ENCODE assay signal across 27 cellular contexts in the genomic region with DNA sequence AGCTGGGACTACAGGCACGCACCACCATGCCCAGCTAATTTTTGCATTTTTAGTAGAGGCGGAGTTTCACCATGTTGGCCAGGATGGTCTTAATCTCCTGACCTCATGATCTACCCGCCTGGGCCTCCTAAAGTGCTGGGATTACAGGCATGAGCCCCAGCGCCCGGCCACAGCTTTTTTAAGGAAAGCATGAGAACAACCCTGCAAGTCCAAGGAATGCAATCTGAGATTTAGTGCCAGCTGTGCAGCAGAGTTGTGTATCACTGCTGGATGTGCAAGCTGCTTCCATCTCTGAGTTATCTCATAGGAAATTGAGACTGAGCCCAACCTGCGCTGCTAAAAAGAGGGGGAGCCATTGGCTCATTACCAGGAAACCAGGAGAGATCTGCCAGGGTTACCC.
"Had no signal": no experiment of that assay in that cellular context is flagged by ENCODE, and none has a peak within 500 bp of the region (broad histone marks: within the 10 kb centered on the region; RNA-seq: fewer than 3 reads in every experiment).

No MANE protein-coding gene starts in this region.

- H3K4me3 ChIP-seq: neural progenitor cell, ovary, psoas muscle, right lobe of liver, sigmoid colon, skin epidermis, smooth muscle cell, stomach, thoracic aorta, thyroid gland, tibial nerve, upper lobe of left lung, vagina had no signal

- H3K79me2 ChIP-seq: parathyroid adenoma had no signal

- ATAC-seq: naive thymus-derived CD4-positive, alpha-beta T cell; natural killer cell; psoas muscle; right cardiac atrium; right lobe of liver; stimulated activated effector memory CD8-positive, alpha-beta T cell treated with anti-CD3 and anti-CD28 coated beads, Interleukin-12 subunit alpha, Interleukin-12 subunit beta, amount 100 ng/mL, for 72 hours; stimulated activated naive B cell treated with anti-CD40 and anti-IgM and Interleukin-4, amounts not matched to agents 10 μg/mL and 1 μg/mL and 100 μg/mL, for 72 hours had no signal

- H3K9ac ChIP-seq: neural progenitor cell, parathyroid adenoma had no signal

- DNase-seq: naive thymus-derived CD4-positive, alpha-beta T cell; natural killer cell; occipital lobe; ovary; posterior cingulate gyrus; psoas muscle; right cardiac atrium; right lobe of liver; sigmoid colon; stimulated activated CD4-positive, alpha-beta T cell treated with anti-CD3 and anti-CD28 coated beads, Interleukin-15, amount 100 ng/mL, for 24 hours; stimulated activated CD4-positive, alpha-beta T cell treated with anti-CD3 and anti-CD28 coated beads, Interleukin-2, amount 100 ng/mL, for 24 hours; stimulated activated CD4-positive, alpha-beta T cell treated with anti-CD3 and anti-CD28 coated beads, Interleukin-2, amount 100 ng/mL, for 48 hours; stimulated activated CD4-positive, alpha-beta T cell treated with anti-CD3 and anti-CD28 coated beads, Interleukin-4, amount 100 ng/mL, for 24 hours; stimulated activated naive B cell treated with anti-CD40 and anti-IgM and Interleukin-4, amounts not matched to agents 10 μg/mL and 1 μg/mL and 100 μg/mL, for 72 hours; stimulated activated naive CD4-positive, alpha-beta T cell treated with Interleukin-2 at 50 U/mL for 16 hours; stomach; thyroid gland; trophoblast cell; upper lobe of left lung had no signal

- H3K27me3 ChIP-seq: neural progenitor cell, ovary, right lobe of liver, sigmoid colon, stomach, thyroid gland, tibial nerve, upper lobe of left lung, vagina had no signal

- H3K36me3 ChIP-seq: neural progenitor cell, ovary, right lobe of liver, sigmoid colon, stomach, thoracic aorta, thyroid gland, tibial nerve, upper lobe of left lung, vagina had no signal

- H2AFZ ChIP-seq: neural progenitor cell, parathyroid adenoma had no signal

- H3K4me2 ChIP-seq: neural progenitor cell, smooth muscle cell had no signal

- H3K9me3 ChIP-seq: ovary, psoas muscle, right lobe of liver, sigmoid colon, stomach, thoracic aorta, thyroid gland, tibial nerve, upper lobe of left lung, vagina had no signal

- H3K4me1 ChIP-seq: neural progenitor cell, parathyroid adenoma, psoas muscle, right lobe of liver, sigmoid colon, stomach, thyroid gland, tibial nerve, upper lobe of left lung, vagina had no signal

- H3K27ac ChIP-seq: neural progenitor cell, ovary, parathyroid adenoma, psoas muscle, right lobe of liver, sigmoid colon, skin epidermis, stomach, thoracic aorta, thyroid gland, tibial nerve, upper lobe of left lung, vagina had no signal
